Comparison of ENCODE assay signal across 1 cellular context in the genomic region with DNA sequence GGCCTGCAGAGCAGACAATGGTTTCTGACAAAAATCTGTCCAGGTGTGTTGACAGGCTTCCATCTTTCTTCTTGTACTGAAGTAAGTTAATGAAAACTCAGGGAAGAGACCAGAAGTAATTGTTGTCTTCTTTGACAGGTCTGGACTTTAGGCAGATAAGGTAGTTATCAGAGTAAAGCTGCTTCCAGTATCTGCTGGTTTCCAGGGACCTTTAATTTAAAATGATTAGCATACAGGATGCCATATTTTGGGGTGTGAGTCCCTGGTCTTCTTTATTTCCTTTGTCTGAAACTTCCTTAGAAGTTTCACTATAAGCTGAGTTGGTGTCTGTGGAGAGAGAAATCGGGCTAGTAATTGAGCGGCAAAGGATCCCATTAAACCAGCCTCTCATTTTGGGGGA.
TF ChIP-seq lines count a peak whose summit lies in the region.

No MANE protein-coding gene starts in this region.

TF ChIP-seq in WTC11, 78 proteins besides CTCF, POLR2A, EP300 and RAD21 (continued from another document):
- TF ChIP-seq, protein P1, sequence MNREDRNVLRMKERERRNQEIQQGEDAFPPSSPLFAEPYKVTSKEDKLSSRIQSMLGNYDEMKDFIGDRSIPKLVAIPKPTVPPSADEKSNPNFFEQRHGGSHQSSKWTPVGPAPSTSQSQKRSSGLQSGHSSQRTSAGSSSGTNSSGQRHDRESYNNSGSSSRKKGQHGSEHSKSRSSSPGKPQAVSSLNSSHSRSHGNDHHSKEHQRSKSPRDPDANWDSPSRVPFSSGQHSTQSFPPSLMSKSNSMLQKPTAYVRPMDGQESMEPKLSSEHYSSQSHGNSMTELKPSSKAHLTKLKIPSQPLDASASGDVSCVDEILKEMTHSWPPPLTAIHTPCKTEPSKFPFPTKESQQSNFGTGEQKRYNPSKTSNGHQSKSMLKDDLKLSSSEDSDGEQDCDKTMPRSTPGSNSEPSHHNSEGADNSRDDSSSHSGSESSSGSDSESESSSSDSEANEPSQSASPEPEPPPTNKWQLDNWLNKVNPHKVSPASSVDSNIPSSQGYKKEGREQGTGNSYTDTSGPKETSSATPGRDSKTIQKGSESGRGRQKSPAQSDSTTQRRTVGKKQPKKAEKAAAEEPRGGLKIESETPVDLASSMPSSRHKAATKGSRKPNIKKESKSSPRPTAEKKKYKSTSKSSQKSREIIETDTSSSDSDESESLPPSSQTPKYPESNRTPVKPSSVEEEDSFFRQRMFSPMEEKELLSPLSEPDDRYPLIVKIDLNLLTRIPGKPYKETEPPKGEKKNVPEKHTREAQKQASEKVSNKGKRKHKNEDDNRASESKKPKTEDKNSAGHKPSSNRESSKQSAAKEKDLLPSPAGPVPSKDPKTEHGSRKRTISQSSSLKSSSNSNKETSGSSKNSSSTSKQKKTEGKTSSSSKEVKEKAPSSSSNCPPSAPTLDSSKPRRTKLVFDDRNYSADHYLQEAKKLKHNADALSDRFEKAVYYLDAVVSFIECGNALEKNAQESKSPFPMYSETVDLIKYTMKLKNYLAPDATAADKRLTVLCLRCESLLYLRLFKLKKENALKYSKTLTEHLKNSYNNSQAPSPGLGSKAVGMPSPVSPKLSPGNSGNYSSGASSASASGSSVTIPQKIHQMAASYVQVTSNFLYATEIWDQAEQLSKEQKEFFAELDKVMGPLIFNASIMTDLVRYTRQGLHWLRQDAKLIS (CRISPR knock-in tag; IDR thresholded peaks at IDR 0.05; ENCODE audit: borderline replicate concordance), result no peak
- TF ChIP-seq ZNF263 (CRISPR knock-in tag; IDR thresholded peaks at IDR 0.05; ENCODE audit: low read depth) (no peak), CBFB (CRISPR knock-in tag; IDR thresholded peaks at IDR 0.05; ENCODE audit: low read depth) (no peak)
- TF ChIP-seq, protein P2, sequence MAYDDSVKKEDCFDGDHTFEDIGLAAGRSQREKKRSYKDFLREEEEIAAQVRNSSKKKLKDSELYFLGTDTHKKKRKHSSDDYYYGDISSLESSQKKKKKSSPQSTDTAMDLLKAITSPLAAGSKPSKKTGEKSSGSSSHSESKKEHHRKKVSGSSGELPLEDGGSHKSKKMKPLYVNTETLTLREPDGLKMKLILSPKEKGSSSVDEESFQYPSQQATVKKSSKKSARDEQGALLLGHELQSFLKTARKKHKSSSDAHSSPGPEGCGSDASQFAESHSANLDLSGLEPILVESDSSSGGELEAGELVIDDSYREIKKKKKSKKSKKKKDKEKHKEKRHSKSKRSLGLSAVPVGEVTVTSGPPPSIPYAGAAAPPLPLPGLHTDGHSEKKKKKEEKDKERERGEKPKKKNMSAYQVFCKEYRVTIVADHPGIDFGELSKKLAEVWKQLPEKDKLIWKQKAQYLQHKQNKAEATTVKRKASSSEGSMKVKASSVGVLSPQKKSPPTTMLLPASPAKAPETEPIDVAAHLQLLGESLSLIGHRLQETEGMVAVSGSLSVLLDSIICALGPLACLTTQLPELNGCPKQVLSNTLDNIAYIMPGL (CRISPR knock-in tag; IDR thresholded peaks at IDR 0.05), result no peak
